Comparison of ENCODE assay signal across 9 cellular contexts in genomic region chr2:149189769-149190168, GRCh38.
"Had no signal": no experiment of that assay in that cellular context is flagged by ENCODE, and none has a peak within 500 bp of the region (broad histone marks: within the 10 kb centered on the region; RNA-seq: fewer than 3 reads in every experiment).

No MANE protein-coding gene starts in this region.

- H3K9me3 ChIP-seq: HAP-1 had no signal

- H2AFZ ChIP-seq: GM23248, GM23338 had no signal

- H3K4me2 ChIP-seq: GM23338 had no signal

- ATAC-seq: GM23338, HCT116 had no signal

- H3K9ac ChIP-seq: GM23248 had no signal

- H3K4me3 ChIP-seq: GM23248, GM23338, HAP-1 had no signal

- DNase-seq: GM23248, GOT3, H7, H9, HCEC 1CT, HFFc6 had no signal

- H3K36me3 ChIP-seq: HAP-1 had no signal

- H3K27ac ChIP-seq: GM23248 had no signal
